In the genomic region with DNA sequence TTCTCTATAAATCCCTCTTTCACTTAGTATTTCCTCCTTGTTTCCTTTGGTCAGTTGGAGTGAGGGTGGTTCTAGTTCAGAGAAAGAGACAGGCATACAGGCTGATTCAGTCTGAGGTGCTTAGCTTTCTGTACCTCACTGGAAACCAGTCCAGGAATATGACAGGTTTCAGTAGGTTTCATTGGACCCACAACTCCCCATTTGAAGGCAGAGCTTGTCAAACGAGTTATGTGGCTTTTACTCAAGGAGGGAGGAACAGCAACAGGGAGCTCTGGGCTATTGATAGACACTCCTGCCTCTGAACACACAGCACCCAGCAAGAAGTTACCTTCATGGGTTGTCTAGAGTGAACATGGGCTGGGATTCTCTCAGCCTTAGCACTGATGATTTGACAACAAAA, we compare ENCODE assay signal across 9 cellular contexts. TPM values are rescaled to one million over a fixed set of nuclear protein-coding genes. Genes with fewer than 3 reads are reported as not detected.
DNase-seq lines count a peak whose midpoint lies in the region; ATAC-seq, FAIRE-seq and TF ChIP-seq lines count a peak whose summit lies in the region.
"Had no signal": no experiment of that assay in that cellular context is flagged by ENCODE, and none has a peak within 500 bp of the region (broad histone marks: within the 10 kb centered on the region; RNA-seq: fewer than 3 reads in every experiment).

No MANE protein-coding gene starts in this region.

- BruUV-seq in A673 (replicated peaks; lab: Mats Ljungman, UMichigan): no TSS peak

- H2BK5ac ChIP-seq in H1 (ENCODE audit: low read depth, low read length): no peak overlapping the region

- no peak overlapping the region for H3K18ac ChIP-seq in H1 (ENCODE audit: extremely low read depth, low read length)

- TF ChIP-seq CTCF in A673 (conservative IDR thresholded peaks at IDR 0.05; ENCODE audit: low read depth, low read length) (no peak), H1 (IDR thresholded peaks at IDR 0.05; ENCODE audit: control extremely low read depth in 1 of 3, insufficient read depth in 1 of 3, low read depth in 1 of 3, low read length in 3 of 3) (no peak), neutrophil (IDR thresholded peaks at IDR 0.05) (no peak)
- no peak for TF ChIP-seq CTCF in CD4-positive, alpha-beta T cell (IDR thresholded peaks at IDR 0.05)

- no peak for FAIRE-seq in H1 (lab: Jason Lieb, UNC)

- CTCF ChIA-PET in A673 (lab: Charles Lee) (no interaction called here), H1 (lab: Charles Lee; ENCODE audit: partially characterized antibody) (interaction anchor here (0.9 to 1.3 kb wide), 4 partner anchors 10 to 57 kb away, joined by 3 to 6 read pairs (median 4); no protein-coding TSS in a partner anchor), T-cell (lab: Charles Lee) (interaction anchor here in 1 of 2 donors (0.6 kb wide), 1 partner anchor 484 kb away, joined by 5 read pairs; no protein-coding TSS in a partner anchor)
- CTCF ChIA-PET in CD4-positive, alpha-beta T cell (lab: Charles Lee): interaction anchor here (1.3 kb wide), 1 partner anchor 25 kb away, joined by 3 read pairs; no protein-coding TSS in a partner anchor

- no peak for ATAC-seq in CD4-positive, alpha-beta T cell (ENCODE audit: poor library complexity)
- ATAC-seq in T-cell (replicated peaks in 1 of 4) (no peak), GM19351 (IDR thresholded peaks at IDR 0.05; ENCODE audit: unreplicated experiment) (no peak)

- H3K4ac ChIP-seq in H1 (replicated peaks; ENCODE audit: insufficient read length, low read depth, low read length): no peak overlapping the region

- H2AFZ ChIP-seq in H1 (ENCODE audit: low read length): no peak overlapping the region

- no peak overlapping the region for H2BK12ac ChIP-seq in H1 (ENCODE audit: low read depth, low read length)

- WGBS in H1 (ENCODE audit: extremely low coverage in 1 of 2, insufficient coverage in 1 of 2, insufficient read length in 1 of 2, insufficient replicate concordance in 2 of 2, low coverage in 1 of 2, low lambda C conversion rate in 2 of 2, missing lambda C conversion rate in 1 of 2), 2 experiments: 53% methylated on average over 1 of the region's 1 CpG; no CpG with 5 or more reads in 1 of the 2 experiments

- peaks cover 30% of the 10 kb centered on the region for H3K79me1 ChIP-seq in H1 (ENCODE audit: low read depth, low read length)

- no peak overlapping the region for H3K9ac ChIP-seq in H1 (replicated peaks in 1 of 4; ENCODE audit: extremely low read depth in 1 of 4, low read depth in 3 of 4, low read length in 3 of 4)

- H4K91ac ChIP-seq in H1 (replicated peaks; ENCODE audit: insufficient read length, low read length): no peak overlapping the region

- DNase-seq in A673 (ENCODE audit: low spot score) (no peak), NCI-H2029 (lab: John Stamatoyannopoulos, UW) (peak; percentile 39), H1 (ENCODE audit: low read depth in 1 of 2, low spot score in 2 of 2) (no peak), AG20443 (ENCODE audit: low spot score) (no peak), T-cell (no peak)
- DNase-seq in CD4-positive, alpha-beta T cell: no peak
- DNase-seq: NCI-H1105 had no signal

- H2AK5ac ChIP-seq in H1 (ENCODE audit: low read depth, low read length): no peak overlapping the region

- H3K27me3 Mint-ChIP-seq in CD4-positive, alpha-beta T cell: peaks cover 56% of the 10 kb centered on the region
- peaks cover 3 to 6% of the 10 kb centered on the region in 2 donors for H3K27me3 Mint-ChIP-seq in T-cell

- peaks cover 14 to 91% of the 10 kb centered on the region in 2 experiments for H3K79me2 ChIP-seq in H1 (ENCODE audit: control insufficient read depth in 1 of 2, insufficient read depth in 2 of 2, low read length in 2 of 2)

- no peak overlapping the region for H3K4me3 Mint-ChIP-seq in CD4-positive, alpha-beta T cell
- no peak overlapping the region for H3K4me3 Mint-ChIP-seq in T-cell

- no peaks in the 10 kb centered on the region for H3K9me3 Mint-ChIP-seq in CD4-positive, alpha-beta T cell
- H3K9me3 Mint-ChIP-seq in T-cell: no peaks in the 10 kb centered on the region

- H3K14ac ChIP-seq in H1 (ENCODE audit: insufficient read length): no peak overlapping the region

- no peak overlapping the region for H4K5ac ChIP-seq in H1 (ENCODE audit: insufficient read length, low read depth, low read length)

- POLR2A ChIA-PET in A673 (lab: Charles Lee; ENCODE audit: low non-redundant PET) (no interaction called here), H1 (lab: Charles Lee; ENCODE audit: partially characterized antibody) (interaction anchor here (1.2 to 21.5 kb wide), 6 partner anchors 9 to 44 kb away, joined by 4 to 495 read pairs (median 14); a partner anchor contains a TSS), T-cell (lab: Charles Lee) (interaction anchor here in 1 of 2 donors (0.6 kb wide), 1 partner anchor 743 kb away, joined by 3 read pairs; no protein-coding TSS in a partner anchor)
- POLR2A ChIA-PET in CD4-positive, alpha-beta T cell (lab: Charles Lee): no interaction called here

- H4K20me1 ChIP-seq in H1 (replicated peaks in 1 of 2; ENCODE audit: control insufficient read depth in 1 of 2, insufficient read depth in 2 of 2, low read length in 2 of 2): peaks cover 11 to 47% of the 10 kb centered on the region in 2 experiments

- no peak overlapping the region for H4K8ac ChIP-seq in H1 (ENCODE audit: extremely low read depth, insufficient read depth, low read length)

- no peak overlapping the region for H2BK120ac ChIP-seq in H1 (replicated peaks; ENCODE audit: low read depth, low read length)

- H3K23me2 ChIP-seq in H1 (ENCODE audit: low read depth, low read length): no peaks in the 10 kb centered on the region

- peaks cover 57% of the 10 kb centered on the region for H3K4me1 Mint-ChIP-seq in CD4-positive, alpha-beta T cell (ENCODE audit: low read depth)
- peaks cover 70 to 88% (median 78%) of the 10 kb centered on the region in 3 donors for H3K4me1 Mint-ChIP-seq in T-cell

- H3K4me3 ChIP-seq in A673 (ENCODE audit: low read depth, low read length, poor library complexity, severe bottlenecking) (no peak overlapping the region), H1 (ENCODE audit: extremely low read depth in 1 of 4, insufficient read depth in 2 of 4, low read depth in 3 of 4, low read length in 4 of 4) (no peak overlapping the region), neutrophil (ENCODE audit: low read depth in 1 of 2, low read length in 1 of 2) (no peak overlapping the region)

- H3K36me3 ChIP-seq in A673 (ENCODE audit: insufficient read depth, low read length, poor library complexity, severe bottlenecking) (no peaks in the 10 kb centered on the region), H1 (ENCODE audit: control insufficient read depth in 2 of 4, insufficient read depth in 4 of 4, low read length in 3 of 4) (no peaks in the 10 kb centered on the region; a peak in 1 of 8 replicates), neutrophil (no peaks in the 10 kb centered on the region)

- intact Hi-C loops in A673 (cut with micrococcal nuclease; ENCODE audit: unreplicated experiment): no loop called here
- intact Hi-C loops in CD4-positive, alpha-beta T cell (cut with DNase I, micrococcal nuclease): no loop called here

- H3K56ac ChIP-seq in H1 (replicated peaks; ENCODE audit: insufficient read length, low read depth, low read length): no peak overlapping the region

- H2BK20ac ChIP-seq in H1 (ENCODE audit: low read length): no peak overlapping the region

- H3K27ac ChIP-seq in A673 (ENCODE audit: low read depth, low read length, poor library complexity, severe bottlenecking) (peak overlapping the region; percentile 60), H1 (ENCODE audit: low read depth, low read length) (no peak overlapping the region), neutrophil (peak overlapping the region; percentile 88)
- no peak overlapping the region for H3K27ac ChIP-seq in CD4-positive, alpha-beta T cell (ENCODE audit: low read depth, low read length)

- peak overlapping the region; percentile 30 to 35; a peak in 2 of 4 replicates for H3K4me2 ChIP-seq in H1 (ENCODE audit: insufficient read depth in 1 of 2, low read depth in 2 of 2, low read length in 2 of 2)

- no peaks in the 10 kb centered on the region for H3K9me3 ChIP-seq in A673 (ENCODE audit: low read depth, low read length, poor library complexity, severe bottlenecking)
- H3K9me3 ChIP-seq in H1 (ENCODE audit: insufficient read depth in 2 of 2, low read depth in 1 of 2, low read length in 1 of 2): no peaks in the 10 kb centered on the region
- H3K9me3 ChIP-seq in neutrophil: no peaks in the 10 kb centered on the region
- H3K9me3 ChIP-seq in CD4-positive, alpha-beta T cell (ENCODE audit: control insufficient read depth, low read length): no peaks in the 10 kb centered on the region

- H3K27me3 ChIP-seq in A673 (replicated peaks; ENCODE audit: insufficient read depth, low read depth, low read length, poor library complexity) (no peaks in the 10 kb centered on the region), H1 (replicated peaks in 1 of 4; ENCODE audit: control insufficient read depth in 3 of 4, extremely low read depth in 1 of 4, insufficient read depth in 3 of 4, low read length in 3 of 4) (no peaks in the 10 kb centered on the region), neutrophil (no peaks in the 10 kb centered on the region)
- peaks cover 10% of the 10 kb centered on the region for H3K27me3 ChIP-seq in CD4-positive, alpha-beta T cell (ENCODE audit: control insufficient read depth, insufficient read depth, low read length)

- H3K27ac Mint-ChIP-seq in CD4-positive, alpha-beta T cell: no peak overlapping the region
- H3K27ac Mint-ChIP-seq in T-cell: no peak overlapping the region

- H3K23ac ChIP-seq in H1 (ENCODE audit: insufficient read length): no peak overlapping the region

- H3K4me1 ChIP-seq in A673 (ENCODE audit: insufficient read depth, low read length, poor library complexity, severe bottlenecking) (peaks cover 74% of the 10 kb centered on the region), H1 (replicated peaks in 1 of 4; ENCODE audit: control insufficient read depth in 3 of 4, insufficient read depth in 4 of 4, low read length in 3 of 4) (peaks cover 41 to 59% (median 49%) of the 10 kb centered on the region in 4 experiments), neutrophil (ENCODE audit: control insufficient read depth in 1 of 2, insufficient read depth in 1 of 2, low read depth in 1 of 2, low read length in 1 of 2) (peaks cover 90 to 92% of the 10 kb centered on the region in 2 experiments)

- no peak for TF ChIP-seq RAD21 in H1 (IDR thresholded peaks at IDR 0.05 in 1 of 2, conservative IDR thresholded peaks at IDR 0.05 in 1 of 2; ENCODE audit: low read depth in 2 of 2, low read length in 2 of 2)

- no peak for TF ChIP-seq POLR2A in H1 (IDR thresholded peaks at IDR 0.05; ENCODE audit: control extremely low read depth in 1 of 2, low read depth in 2 of 2, low read length in 2 of 2)

- TF ChIP-seq EP300 in H1 (IDR thresholded peaks at IDR 0.05; ENCODE audit: borderline replicate concordance in 1 of 2, low read depth in 2 of 2, low read length in 2 of 2): no peak

- H2BK15ac ChIP-seq in H1 (ENCODE audit: low read length): no peak overlapping the region

- H3K36me3 Mint-ChIP-seq in CD4-positive, alpha-beta T cell (ENCODE audit: low read depth): no peaks in the 10 kb centered on the region
- H3K36me3 Mint-ChIP-seq in T-cell: peaks cover 13% of the 10 kb centered on the region

RNA-seq across cellular contexts. Expression of a gene that starts 14.5 kb away (rescaled TPM):
- total RNA-seq in A673 (2021) (370 and 397 TPM in 2 replicates), T-cell (100 to 1,000 TPM in 4 of 5 donors, 10 to 100 TPM in 1; 100.0 to 201 (median 175) TPM)
- total RNA-seq in H1 (2021; fragmentation: NEBNext Ultra II Directional; extraction: Animal tissue kit (Norgen Biotek cat#: 25700)): 520 and 530 TPM in 2 replicates
- polyA plus RNA-seq in H1 (2011; rRNA removed): 211 and 281 TPM in 2 replicates
- 223 TPM for polyA plus RNA-seq in H1 (2011; cell fraction: cytosol; rRNA removed)
- 1,059 TPM for polyA plus RNA-seq in H1 (2011; cell fraction: nucleus; rRNA removed)
- 374 to 504 TPM (median 451 TPM) in 4 replicates for polyA plus RNA-seq in H1 (2012, experiment 1 of 2)
- 171 TPM for polyA plus RNA-seq in H1 (2012, experiment 2 of 2)
- 279 TPM for polyA plus RNA-seq in H1 (2013, experiment 1 of 2)
- 254 TPM for polyA plus RNA-seq in H1 (2013, experiment 2 of 2)
- 190 and 202 TPM in 2 replicates for polyA minus RNA-seq in H1 (2011; rRNA and poly(A)+ RNA removed)
- polyA minus RNA-seq in H1 (2011; cell fraction: cytosol; rRNA and poly(A)+ RNA removed): 103 TPM
- polyA minus RNA-seq in H1 (2011; cell fraction: nucleus; rRNA and poly(A)+ RNA removed): 171 TPM
- 10 to 100 TPM; 70.3 to 84.0 TPM for total RNA-seq in CD4-positive, alpha-beta T cell

RNA-seq across cellular contexts. Expression of a gene that starts 43.0 kb away (rescaled TPM):
- total RNA-seq in A673 (2021) (316 and 338 TPM in 2 replicates), T-cell (100 to 1,000 TPM; 317 to 352 (median 319) TPM)
- 329 and 344 TPM in 2 replicates for total RNA-seq in H1 (2021; fragmentation: NEBNext Ultra II Directional; extraction: Animal tissue kit (Norgen Biotek cat#: 25700))
- 937 and 977 TPM in 2 replicates for polyA plus RNA-seq in H1 (2011; rRNA removed)
- 945 TPM for polyA plus RNA-seq in H1 (2011; cell fraction: cytosol; rRNA removed)
- 915 TPM for polyA plus RNA-seq in H1 (2011; cell fraction: nucleus; rRNA removed)
- polyA plus RNA-seq in H1 (2012, experiment 1 of 2): 382 to 549 TPM (median 528 TPM) in 4 replicates
- polyA plus RNA-seq in H1 (2012, experiment 2 of 2): 458 TPM
- 236 TPM for polyA plus RNA-seq in H1 (2013, experiment 1 of 2)
- 236 TPM for polyA plus RNA-seq in H1 (2013, experiment 2 of 2)
- polyA minus RNA-seq in H1 (2011; rRNA and poly(A)+ RNA removed): 386 and 450 TPM in 2 replicates
- 188 TPM for polyA minus RNA-seq in H1 (2011; cell fraction: cytosol; rRNA and poly(A)+ RNA removed)
- 180 TPM for polyA minus RNA-seq in H1 (2011; cell fraction: nucleus; rRNA and poly(A)+ RNA removed)
- total RNA-seq in CD4-positive, alpha-beta T cell: 100 to 1,000 TPM; 309 to 322 TPM

RNA-seq across cellular contexts. Expression of a gene that starts 44.2 kb away (rescaled TPM):
- total RNA-seq in A673 (2021) (1.5 and 3.5 TPM in 2 replicates), T-cell (100 to 1,000 TPM; 243 to 417 (median 329) TPM)
- total RNA-seq in H1 (2021; fragmentation: NEBNext Ultra II Directional; extraction: Animal tissue kit (Norgen Biotek cat#: 25700)): 10.4 and 14.4 TPM in 2 replicates
- polyA plus RNA-seq in H1 (2011; rRNA removed): 9.0 and 22.0 TPM in 2 replicates
- polyA plus RNA-seq in H1 (2011; cell fraction: cytosol; rRNA removed): 8.0 TPM
- 12.8 TPM for polyA plus RNA-seq in H1 (2011; cell fraction: nucleus; rRNA removed)
- polyA plus RNA-seq in H1 (2012, experiment 1 of 2): 9.6 to 16.0 TPM (median 13.8 TPM) in 4 replicates
- polyA plus RNA-seq in H1 (2012, experiment 2 of 2): 7.3 TPM
- polyA plus RNA-seq in H1 (2013, experiment 1 of 2): 14.6 TPM
- 11.8 TPM for polyA plus RNA-seq in H1 (2013, experiment 2 of 2)
- polyA minus RNA-seq in H1 (2011; rRNA and poly(A)+ RNA removed): 1.1 and 1.6 TPM in 2 replicates
- 3.7 TPM for polyA minus RNA-seq in H1 (2011; cell fraction: cytosol; rRNA and poly(A)+ RNA removed)
- polyA minus RNA-seq in H1 (2011; cell fraction: nucleus; rRNA and poly(A)+ RNA removed): 2.0 TPM
- 100 to 1,000 TPM; 173 to 185 TPM for total RNA-seq in CD4-positive, alpha-beta T cell

Comparison
In these comparisons a context has a peak if more than half of its experiments do, and no peak if none do; other contexts are left out.
1. H3K27ac ChIP-seq: peak in A673 (single experiment) and neutrophil (single experiment); none in H1 (single experiment) and CD4-positive, alpha-beta T cell (single experiment).
2. RNA of a gene that starts 44.2 kb away (total RNA-seq): 243 to 417 TPM in T-cell and 173 to 185 TPM in CD4-positive, alpha-beta T cell; 10.4 to 14.4 TPM in H1 and 1.5 to 3.5 TPM in A673; every median in the first group is over 10 times any median in the second.